In genomic region chr2:73227086-73227485, GRCh38 we compare ENCODE assay signal across 34 cellular contexts. TPM values are rescaled to one million over a fixed set of nuclear protein-coding genes. Genes with fewer than 3 reads are reported as not detected.
"Had no signal": no experiment of that assay in that cellular context is flagged by ENCODE, and none has a peak within 500 bp of the region (broad histone marks: within the 10 kb centered on the region; RNA-seq: fewer than 3 reads in every experiment).

No MANE protein-coding gene starts in this region.

- H3K4me3 ChIP-seq: adrenal gland, body of pancreas, esophagus muscularis mucosa, gastrocnemius medialis had no signal

- H3K4me1 ChIP-seq: adrenal gland, body of pancreas, foreskin keratinocyte, gastrocnemius medialis had no signal

- ATAC-seq: activated CD4-positive, CD25-positive, alpha-beta regulatory T cell treated with anti-CD3 and anti-CD28 coated beads, Interleukin-2, amount 50 U/mL, for 24 hours; activated CD8-positive, alpha-beta T cell treated with anti-CD3 and anti-CD28 coated beads for 36 hours; activated naive CD8-positive, alpha-beta T cell treated with anti-CD3 and anti-CD28 coated beads, Interleukin-2, amount 50 U/mL, for 24 hours; activated T-cell treated with anti-CD3 and anti-CD28 coated beads, Interleukin-2, amount 50 U/mL, for 4 hours; activated T-helper 17 cell treated with anti-CD3 and anti-CD28 coated beads, Interleukin-2, amount 50 U/mL, for 72 hours; body of pancreas; effector memory CD8-positive, alpha-beta T cell; foreskin keratinocyte; gastrocnemius medialis; T-helper 17 cell had no signal

- H3K27ac ChIP-seq: adrenal gland, body of pancreas, esophagus muscularis mucosa, foreskin keratinocyte, gastrocnemius medialis, WERI-Rb-1 had no signal

- DNase-seq: activated B cell treated with CpG ODN at 0.5 μM for 24 hours; activated CD4-positive, alpha-beta T cell treated with anti-CD3 and anti-CD28 coated beads for 48 hours; activated CD4-positive, alpha-beta T cell treated with anti-CD3 and anti-CD28 coated beads, Interleukin-2, amount 50 U/mL, for 1 hour; activated CD4-positive, alpha-beta T cell treated with anti-CD3 and anti-CD28 coated beads, Interleukin-2, amount 50 U/mL, for 48 hours; activated CD8-positive, alpha-beta memory T cell treated with anti-CD3 and anti-CD28 coated beads for 24 hours; activated CD8-positive, alpha-beta T cell treated with anti-CD3 and anti-CD28 coated beads for 36 hours; activated effector memory CD4-positive, alpha-beta T cell treated with Interleukin-2 at 50 U/mL for 16 hours; activated gamma-delta T cell treated with Interleukin-2 at 50 U/mL for 16 hours; activated naive CD4-positive, alpha-beta T cell treated with anti-CD3 and anti-CD28 coated beads for 36 hours; activated naive CD8-positive, alpha-beta T cell treated with anti-CD3 and anti-CD28 coated beads for 36 hours; activated naive CD8-positive, alpha-beta T cell treated with anti-CD3 and anti-CD28 coated beads, Interleukin-2, amount 50 U/mL, for 24 hours; activated T-cell treated with anti-CD3 and anti-CD28 coated beads, Interleukin-2, amount 50 U/mL, for 4 hours; adrenal gland; amygdala; aorta; body of pancreas; caudate nucleus; cortex of kidney; dermis blood vessel endothelial cell; effector CD4-positive, alpha-beta T cell; effector memory CD8-positive, alpha-beta T cell; erythroblast; foreskin keratinocyte; gastrocnemius medialis; glutamatergic neuron; T-helper 1 cell; T-helper 17 cell; T1000 had no signal

- H3K9me3 ChIP-seq: adrenal gland, body of pancreas, esophagus muscularis mucosa, gastrocnemius medialis had no signal

- H3K27me3 ChIP-seq: adrenal gland, body of pancreas, esophagus muscularis mucosa, foreskin keratinocyte, gastrocnemius medialis had no signal

- FAIRE-seq: colon had no signal

RNA-seq across cellular contexts. Expression of gene NOTO, which starts 24.7 kb away (rescaled TPM):
- total RNA-seq: activated B cell treated with CpG ODN at 0.5 μM for 24 hours; activated CD8-positive, alpha-beta T cell treated with anti-CD3 and anti-CD28 coated beads for 36 hours; activated naive CD4-positive, alpha-beta T cell treated with anti-CD3 and anti-CD28 coated beads for 36 hours; activated naive CD8-positive, alpha-beta T cell treated with anti-CD3 and anti-CD28 coated beads for 36 hours; activated T-cell treated with anti-CD3 and anti-CD28 coated beads, Interleukin-2, amount 50 U/mL, for 4 hours; activated T-helper 17 cell treated with anti-CD3 and anti-CD28 coated beads, Interleukin-2, amount 50 U/mL, for 72 hours; adrenal gland; aorta; body of pancreas; chondrocyte; dermis blood vessel endothelial cell; esophagus muscularis mucosa; foreskin keratinocyte; gastrocnemius medialis; T-helper 17 cell had no signal
- polyA plus RNA-seq: aorta, foreskin keratinocyte had no signal
